18 cellular contexts compared by ENCODE assay signal in genomic region chr1:8293641-8294169, GRCh38.
"Had no signal": no experiment of that assay in that cellular context is flagged by ENCODE, and none has a peak within 500 bp of the region (broad histone marks: within the 10 kb centered on the region; RNA-seq: fewer than 3 reads in every experiment).

No MANE protein-coding gene starts in this region.

- H3K9me3 ChIP-seq: adrenal gland, right atrium auricular region had no signal

- H3K36me3 ChIP-seq: adrenal gland, right atrium auricular region, WERI-Rb-1 had no signal

- H3K27ac ChIP-seq: adrenal gland, right atrium auricular region, skin epidermis, WERI-Rb-1 had no signal

- H3K4me3 ChIP-seq: adrenal gland, lung, right atrium auricular region, skin epidermis had no signal

- ATAC-seq: esophagus mucosa; natural killer cell treated with Interleukin-12 subunit alpha and Interleukin-12 subunit beta and Interleukin-15 and Interleukin-18, amount 100 ng/mL, for 72 hours; stimulated activated memory B cell treated with anti-CD40 and anti-IgM and Interleukin-4, amounts not matched to agents 10 μg/mL and 1 μg/mL and 100 μg/mL, for 72 hours had no signal

- H3K4me1 ChIP-seq: adrenal gland, right atrium auricular region had no signal

- H3K27me3 ChIP-seq: adrenal gland, right atrium auricular region had no signal

- DNase-seq: activated CD4-positive, alpha-beta T cell treated with anti-CD3 and anti-CD28 coated beads for 1 hour; activated gamma-delta T cell; adrenal gland; cerebellar nuclear complex; effector CD4-positive, alpha-beta T cell; left cardiac atrium; nucleus accumbens; stimulated activated CD4-positive, alpha-beta T cell treated with anti-CD3 and anti-CD28 coated beads, Interleukin-15, amount 100 ng/mL, for 24 hours; stimulated activated CD4-positive, alpha-beta T cell treated with anti-CD3 and anti-CD28 coated beads, Interleukin-2, amount 100 ng/mL, for 48 hours; SW 1271; T-helper 2 cell; WERI-Rb-1 had no signal
